ENCODE assay signal across 1 cellular context in the genomic region with DNA sequence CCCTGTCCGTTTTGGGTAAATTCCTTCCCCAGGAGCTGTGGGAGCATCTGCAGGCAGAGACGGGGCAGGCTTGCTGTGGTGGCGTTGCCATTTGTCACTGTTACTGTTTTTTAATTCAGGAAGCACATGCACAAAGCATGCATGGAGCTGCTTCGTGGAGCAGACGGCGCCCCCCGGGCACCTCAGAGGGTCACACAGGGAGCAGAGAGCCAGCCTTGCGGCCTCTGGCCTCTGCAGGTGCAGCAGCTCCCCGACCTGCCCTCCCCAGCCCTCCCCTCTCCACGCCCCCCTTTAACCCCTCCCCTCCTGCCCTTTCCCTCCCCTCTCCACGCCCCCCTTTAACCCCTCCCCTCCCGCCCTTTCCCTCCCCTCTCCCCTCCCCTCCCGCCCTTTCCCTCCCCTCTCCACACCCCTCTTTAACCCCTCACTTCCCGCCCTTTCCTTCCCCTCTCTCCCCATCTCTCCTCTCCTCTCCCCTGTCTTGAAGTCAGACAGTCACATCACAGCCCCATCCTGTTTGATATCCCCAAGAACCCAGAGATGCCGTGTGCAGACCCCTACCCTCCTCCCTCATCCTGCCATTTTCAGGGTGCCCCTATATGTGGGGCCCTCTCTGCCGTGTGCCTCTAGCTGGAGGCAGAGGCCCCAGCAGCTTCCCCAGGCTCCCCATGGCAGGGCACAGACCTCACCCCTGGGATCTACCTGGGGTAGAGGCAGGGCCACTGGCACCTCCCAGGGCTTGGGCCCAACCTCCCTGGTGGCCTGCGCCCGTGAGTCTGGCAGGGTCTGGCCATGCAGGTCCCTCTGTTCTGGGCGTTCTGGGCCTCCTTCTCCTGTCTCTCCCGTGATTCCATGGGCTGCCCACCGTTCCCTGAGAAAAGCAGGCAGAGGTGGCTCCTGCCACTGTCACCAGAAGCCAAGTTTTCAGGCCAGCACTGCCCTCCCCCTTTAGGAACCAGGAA.
TF ChIP-seq lines count a peak whose summit lies in the region.

No MANE protein-coding gene starts in this region.

TF ChIP-seq in SK-N-SH treated with all-trans-retinoic acid at 6 μM for 48 hours, 23 proteins besides CTCF, POLR2A, EP300 and RAD21 (continued from another document):
- no peak for TF ChIP-seq ZFP30 (CRISPR knock-in tag; IDR thresholded peaks at IDR 0.05)
- no peak for TF ChIP-seq ISL1 (CRISPR knock-in tag; IDR thresholded peaks at IDR 0.05)
- no peak for TF ChIP-seq ESRRG (CRISPR knock-in tag; IDR thresholded peaks at IDR 0.05)
- TF ChIP-seq RARB (CRISPR knock-in tag; IDR thresholded peaks at IDR 0.05), result no peak
- no peak for TF ChIP-seq TCF4 (CRISPR knock-in tag; IDR thresholded peaks at IDR 0.05; ENCODE audit: borderline replicate concordance)
- TF ChIP-seq OSR1 (CRISPR knock-in tag; IDR thresholded peaks at IDR 0.05), result no peak
- TF ChIP-seq GLIS3 (CRISPR knock-in tag; IDR thresholded peaks at IDR 0.05), result no peak
- no peak for TF ChIP-seq TOX (CRISPR knock-in tag; IDR thresholded peaks at IDR 0.05; ENCODE audit: borderline replicate concordance)
- TF ChIP-seq, protein P1, sequence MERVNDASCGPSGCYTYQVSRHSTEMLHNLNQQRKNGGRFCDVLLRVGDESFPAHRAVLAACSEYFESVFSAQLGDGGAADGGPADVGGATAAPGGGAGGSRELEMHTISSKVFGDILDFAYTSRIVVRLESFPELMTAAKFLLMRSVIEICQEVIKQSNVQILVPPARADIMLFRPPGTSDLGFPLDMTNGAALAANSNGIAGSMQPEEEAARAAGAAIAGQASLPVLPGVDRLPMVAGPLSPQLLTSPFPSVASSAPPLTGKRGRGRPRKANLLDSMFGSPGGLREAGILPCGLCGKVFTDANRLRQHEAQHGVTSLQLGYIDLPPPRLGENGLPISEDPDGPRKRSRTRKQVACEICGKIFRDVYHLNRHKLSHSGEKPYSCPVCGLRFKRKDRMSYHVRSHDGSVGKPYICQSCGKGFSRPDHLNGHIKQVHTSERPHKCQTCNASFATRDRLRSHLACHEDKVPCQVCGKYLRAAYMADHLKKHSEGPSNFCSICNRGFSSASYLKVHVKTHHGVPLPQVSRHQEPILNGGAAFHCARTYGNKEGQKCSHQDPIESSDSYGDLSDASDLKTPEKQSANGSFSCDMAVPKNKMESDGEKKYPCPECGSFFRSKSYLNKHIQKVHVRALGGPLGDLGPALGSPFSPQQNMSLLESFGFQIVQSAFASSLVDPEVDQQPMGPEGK (CRISPR knock-in tag; IDR thresholded peaks at IDR 0.05; ENCODE audit: borderline replicate concordance), result no peak
- TF ChIP-seq PPARA (CRISPR knock-in tag; IDR thresholded peaks at IDR 0.05; ENCODE audit: borderline replicate concordance), result no peak
- no peak for TF ChIP-seq ARNTL (CRISPR knock-in tag; IDR thresholded peaks at IDR 0.05; ENCODE audit: borderline replicate concordance, low read depth)
- TF ChIP-seq ZFP3 (CRISPR knock-in tag; IDR thresholded peaks at IDR 0.05), result no peak
- no peak for TF ChIP-seq ZNF8 (CRISPR knock-in tag; IDR thresholded peaks at IDR 0.05)
- TF ChIP-seq ZNF70 (CRISPR knock-in tag; IDR thresholded peaks at IDR 0.05), result no peak
- TF ChIP-seq, protein P2, sequence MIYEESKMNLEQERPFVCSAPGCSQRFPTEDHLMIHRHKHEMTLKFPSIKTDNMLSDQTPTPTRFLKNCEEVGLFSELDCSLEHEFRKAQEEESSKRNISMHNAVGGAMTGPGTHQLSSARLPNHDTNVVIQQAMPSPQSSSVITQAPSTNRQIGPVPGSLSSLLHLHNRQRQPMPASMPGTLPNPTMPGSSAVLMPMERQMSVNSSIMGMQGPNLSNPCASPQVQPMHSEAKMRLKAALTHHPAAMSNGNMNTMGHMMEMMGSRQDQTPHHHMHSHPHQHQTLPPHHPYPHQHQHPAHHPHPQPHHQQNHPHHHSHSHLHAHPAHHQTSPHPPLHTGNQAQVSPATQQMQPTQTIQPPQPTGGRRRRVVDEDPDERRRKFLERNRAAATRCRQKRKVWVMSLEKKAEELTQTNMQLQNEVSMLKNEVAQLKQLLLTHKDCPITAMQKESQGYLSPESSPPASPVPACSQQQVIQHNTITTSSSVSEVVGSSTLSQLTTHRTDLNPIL (CRISPR knock-in tag; IDR thresholded peaks at IDR 0.05; ENCODE audit: low read depth), result no peak
